In the genomic region with DNA sequence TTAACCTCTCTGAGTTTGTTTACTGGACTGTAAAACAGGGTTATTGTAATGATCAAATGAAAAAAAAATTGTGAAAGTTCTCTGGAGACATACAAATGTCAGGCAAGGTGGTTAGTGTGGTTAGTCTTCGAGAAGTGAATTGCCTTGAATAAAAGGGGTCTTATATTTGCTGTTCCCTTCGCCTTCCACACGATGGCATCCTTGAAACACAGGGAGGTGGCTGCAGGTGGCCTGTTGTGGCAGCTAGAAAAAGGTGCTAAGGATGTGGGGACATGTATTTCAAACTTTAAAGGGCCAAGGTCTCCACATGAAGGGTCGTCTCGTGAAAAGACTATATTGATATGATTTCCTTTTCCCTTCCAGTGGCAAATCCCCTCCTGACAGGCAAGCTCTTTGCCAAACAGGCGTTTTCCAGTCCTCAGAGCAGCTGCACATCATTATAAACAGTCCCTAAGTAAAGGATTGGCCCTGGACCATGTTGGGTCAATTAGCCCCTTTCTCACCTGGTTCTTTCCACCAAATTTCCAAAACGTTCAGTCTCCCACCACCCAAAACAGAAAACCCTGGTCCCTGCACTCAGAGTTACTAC, we compare ENCODE assay signal across 8 cellular contexts.
DNase-seq lines count a peak whose midpoint lies in the region; ATAC-seq and TF ChIP-seq lines count a peak whose summit lies in the region.

No MANE protein-coding gene starts in this region.

- H3K4me1 Mint-ChIP-seq in CD4-positive, CD25-positive, alpha-beta regulatory T cell = peaks cover 0 to 11% (median 0%) of the 10 kb centered on the region in 4 donors
- no peaks in the 10 kb centered on the region for H3K4me1 Mint-ChIP-seq in glutamatergic neuron (ENCODE audit: low read depth, unreplicated experiment)

- no peaks in the 10 kb centered on the region for H3K4me1 ChIP-seq in CD4-positive, CD25-positive, alpha-beta regulatory T cell (ENCODE audit: control insufficient read depth, insufficient read depth, low read length, poor library complexity, severe bottlenecking)

- H3K4me3 ChIP-seq in CD4-positive, CD25-positive, alpha-beta regulatory T cell (ENCODE audit: low read depth, low read length) = no peak overlapping the region

- H3K27ac ChIP-seq in CD4-positive, CD25-positive, alpha-beta regulatory T cell (ENCODE audit: insufficient read depth, low read length, poor library complexity, severe bottlenecking) = no peak overlapping the region

- no peak overlapping the region for H3K4me3 Mint-ChIP-seq in CD4-positive, CD25-positive, alpha-beta regulatory T cell
- no peak overlapping the region for H3K4me3 Mint-ChIP-seq in glutamatergic neuron (ENCODE audit: unreplicated experiment)

- ATAC-seq in CD4-positive, CD25-positive, alpha-beta regulatory T cell (ENCODE audit: low read depth in 2 of 2) = no peak
- ATAC-seq in HG03521 (IDR thresholded peaks at IDR 0.05; ENCODE audit: unreplicated experiment) = no peak

- TF ChIP-seq CTCF in glutamatergic neuron (IDR thresholded peaks at IDR 0.05; ENCODE audit: partially characterized antibody, unreplicated experiment) = peak; percentile 13

- no peaks in the 10 kb centered on the region for H3K36me3 ChIP-seq in CD4-positive, CD25-positive, alpha-beta regulatory T cell (ENCODE audit: control insufficient read depth, insufficient read depth, low read length)

- no peaks in the 10 kb centered on the region for H3K9me3 ChIP-seq in CD4-positive, CD25-positive, alpha-beta regulatory T cell (ENCODE audit: control insufficient read depth in 2 of 2, low read length in 2 of 2)

- no peaks in the 10 kb centered on the region for H3K27me3 ChIP-seq in CD4-positive, CD25-positive, alpha-beta regulatory T cell (ENCODE audit: control insufficient read depth, insufficient read depth, low read length)

- peaks cover 5% of the 10 kb centered on the region for H3K27me3 Mint-ChIP-seq in CD4-positive, CD25-positive, alpha-beta regulatory T cell
- H3K27me3 Mint-ChIP-seq in glutamatergic neuron (ENCODE audit: unreplicated experiment) = no peaks in the 10 kb centered on the region

- no peaks in the 10 kb centered on the region for H3K36me3 Mint-ChIP-seq in CD4-positive, CD25-positive, alpha-beta regulatory T cell
- H3K36me3 Mint-ChIP-seq in glutamatergic neuron (ENCODE audit: unreplicated experiment) = no peaks in the 10 kb centered on the region

- DNase-seq in CD4-positive, CD25-positive, alpha-beta regulatory T cell = peak; percentile 29 to 64 (median 62)
- DNase-seq in H4 (ENCODE audit: low spot score) (peak; percentile 84), OCI-M1 (lab: John Stamatoyannopoulos, UW) (peak; percentile 26), glutamatergic neuron (peak; percentile 56), OCI-M2 (lab: John Stamatoyannopoulos, UW; ENCODE audit: unreplicated experiment) (no peak)
- peak; percentile 12 for DNase-seq in activated effector memory CD4-positive, alpha-beta T cell treated with Interleukin-2 at 50 U/mL for 16 hours
- DNase-seq in stimulated activated CD4-positive, alpha-beta T cell treated with anti-CD3 and anti-CD28 coated beads, Interleukin-4, amount 100 ng/mL, for 1 hour = peak; percentile 48

- no peak overlapping the region for H3K27ac Mint-ChIP-seq in CD4-positive, CD25-positive, alpha-beta regulatory T cell
- no peak overlapping the region for H3K27ac Mint-ChIP-seq in glutamatergic neuron (ENCODE audit: unreplicated experiment)

- peaks cover 0 to 3% (median 0%) of the 10 kb centered on the region in 7 donors for H3K9me3 Mint-ChIP-seq in CD4-positive, CD25-positive, alpha-beta regulatory T cell
- no peaks in the 10 kb centered on the region for H3K9me3 Mint-ChIP-seq in glutamatergic neuron (ENCODE audit: unreplicated experiment)
